In the genomic region with DNA sequence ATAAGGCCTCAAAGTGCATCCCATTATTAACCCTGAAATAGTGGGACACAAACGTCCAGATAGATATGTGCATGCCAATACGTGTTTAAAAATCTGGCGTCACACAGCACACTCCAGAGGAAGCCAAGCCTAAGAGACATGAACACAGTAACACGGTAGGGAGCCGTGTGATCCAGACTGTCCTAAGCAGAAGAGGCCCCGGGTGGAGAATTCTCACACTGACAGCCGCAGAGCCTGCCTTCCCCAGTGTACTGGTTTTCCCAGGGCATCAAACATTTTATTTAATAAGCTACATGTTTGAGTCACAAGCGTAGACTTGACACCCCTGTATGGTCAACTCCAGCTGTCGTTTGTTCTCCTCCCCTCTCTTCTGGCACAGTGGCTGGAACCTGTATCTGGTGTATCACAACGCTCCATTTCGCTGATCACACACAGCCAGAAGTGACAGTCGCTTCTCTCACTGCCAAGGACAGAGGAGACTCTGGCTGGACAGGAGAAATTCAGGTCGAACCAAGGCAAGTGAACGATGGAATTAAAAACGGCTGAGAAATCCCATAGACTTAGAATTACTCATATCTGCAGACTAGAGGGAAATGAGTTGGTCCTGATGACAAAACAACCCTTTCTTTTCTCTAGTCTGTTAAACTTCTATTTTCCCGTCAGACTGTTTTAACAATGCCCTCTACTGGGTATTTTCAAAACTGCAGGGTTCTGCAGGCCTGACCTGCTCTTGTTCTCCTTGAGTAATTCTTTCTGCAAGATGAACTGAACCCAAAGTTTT, we compare ENCODE assay signal across 8 cellular contexts.
A peak's percentile ranks its signal among the peaks of the same experiment; 100 is the strongest.
DNase-seq lines count a peak whose midpoint lies in the region; ATAC-seq and TF ChIP-seq lines count a peak whose summit lies in the region.

No MANE protein-coding gene starts in this region.

- intact Hi-C loops in esophagus squamous epithelium (cut with DNase I) = no loop called here

- ATAC-seq in RWPE2 (ENCODE audit: low read depth) = peak; percentile 71
- ATAC-seq in HG03045 (IDR thresholded peaks at IDR 0.05; ENCODE audit: unreplicated experiment) = no peak
- no peak for ATAC-seq in HG02642 (IDR thresholded peaks at IDR 0.05; ENCODE audit: poor library complexity, unreplicated experiment)

- peaks cover 24% of the 10 kb centered on the region for H3K27me3 ChIP-seq in RWPE2 (ENCODE audit: insufficient read depth, poor library complexity, severe bottlenecking)
- no peaks in the 10 kb centered on the region for H3K27me3 ChIP-seq in esophagus squamous epithelium

- H3K9me3 ChIP-seq in RWPE2 (ENCODE audit: severe bottlenecking) (no peaks in the 10 kb centered on the region), esophagus squamous epithelium (no peaks in the 10 kb centered on the region)

- peak overlapping the region in 2 of 3 experiments; percentile 40 to 43 for H3K27ac Mint-ChIP-seq in nephron

- DNase-seq in NCI-H187 (lab: John Stamatoyannopoulos, UW) (peak; percentile 27 to 39), NCI-H187 treated with DMSO at 0.1 percent for 48 hours (lab: John Stamatoyannopoulos, UW) (no peak), HCEC 1CT (peak; percentile 39), RWPE2 (ENCODE audit: low spot score) (no peak), esophagus squamous epithelium (lab: John Stamatoyannopoulos, UW) (no peak)

- H3K4me1 Mint-ChIP-seq in nephron = peaks cover 9% of the 10 kb centered on the region

- TF ChIP-seq CTCF in RWPE2 (IDR thresholded peaks at IDR 0.05; ENCODE audit: poor library complexity, severe bottlenecking) (peak; percentile 86), esophagus squamous epithelium (IDR thresholded peaks at IDR 0.05) (peak; percentile 17 to 68 (median 37)), nephron (IDR thresholded peaks at IDR 0.05; ENCODE audit: unreplicated experiment in 3 of 3) (peak; percentile 79 to 83 (median 81))

- no peaks in the 10 kb centered on the region for H3K27me3 Mint-ChIP-seq in nephron (ENCODE audit: low read depth)

- H3K4me1 ChIP-seq in RWPE2 (ENCODE audit: insufficient read depth, poor library complexity, severe bottlenecking) (no peaks in the 10 kb centered on the region), esophagus squamous epithelium (no peaks in the 10 kb centered on the region)

- H3K27ac ChIP-seq in RWPE2 (ENCODE audit: poor library complexity, severe bottlenecking) (no peak overlapping the region), esophagus squamous epithelium (no peak overlapping the region)

- TF ChIP-seq POLR2A in esophagus squamous epithelium (IDR thresholded peaks at IDR 0.05) = no peak

- no peaks in the 10 kb centered on the region for H3K36me3 ChIP-seq in RWPE2 (ENCODE audit: low read depth)
- no peaks in the 10 kb centered on the region for H3K36me3 ChIP-seq in esophagus squamous epithelium

- H3K36me3 Mint-ChIP-seq in nephron (ENCODE audit: low read depth) = no peaks in the 10 kb centered on the region

- 53% methylated on average over 16 of the region's 16 CpGs for WGBS in esophagus squamous epithelium, 2 donors

- H3K4me3 ChIP-seq in RWPE2 (ENCODE audit: severe bottlenecking) = no peak overlapping the region
- H3K4me3 ChIP-seq in esophagus squamous epithelium = no peak overlapping the region

- no peak overlapping the region for H3K4me3 Mint-ChIP-seq in nephron

- peaks cover 3% of the 10 kb centered on the region for H3K9me3 Mint-ChIP-seq in nephron

Comparison
In these comparisons a context has a peak if more than half of its experiments do, and no peak if none do; other contexts are left out.
1. DNase-seq: peak in NCI-H187 (2 of 2) and HCEC 1CT (single experiment); none in NCI-H187 treated with DMSO at 0.1 percent for 48 hours (single experiment), RWPE2 (single experiment) and esophagus squamous epithelium (single experiment).
2. Peak in every context shown above with its lines, with median percentiles within 50 percentile points of each other: CTCF ChIP-seq.